9 cellular contexts compared by ENCODE assay signal in the genomic region with DNA sequence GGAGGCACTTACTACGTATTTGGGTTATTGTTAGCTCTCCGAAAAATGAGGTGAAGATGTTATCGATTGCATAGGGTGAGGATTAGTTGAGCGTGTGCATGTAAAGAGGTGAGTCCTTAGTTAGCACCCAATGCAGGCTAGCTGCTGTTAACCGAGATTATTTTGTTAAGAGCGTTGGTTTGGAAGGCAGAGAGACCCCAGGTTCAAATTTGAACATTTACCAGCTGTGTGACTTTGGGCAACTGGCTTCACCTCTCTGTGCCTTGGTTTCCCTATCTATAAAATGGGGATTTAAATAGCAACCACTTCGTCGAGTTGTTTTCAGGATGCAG. TPM values are rescaled to one million over a fixed set of nuclear protein-coding genes. Genes with fewer than 3 reads are reported as not detected.
DNase-seq lines count a peak whose midpoint lies in the region; ATAC-seq and TF ChIP-seq lines count a peak whose summit lies in the region.
"Had no signal": no experiment of that assay in that cellular context is flagged by ENCODE, and none has a peak within 500 bp of the region (broad histone marks: within the 10 kb centered on the region; RNA-seq: fewer than 3 reads in every experiment).

No MANE protein-coding gene starts in this region.

- H3K9me3 ChIP-seq in left lung (no peaks in the 10 kb centered on the region), transverse colon (no peaks in the 10 kb centered on the region)

- peak overlapping the region in 1 of 2 donors; percentile 80 for H3K27ac ChIP-seq in left lung
- H3K27ac ChIP-seq in transverse colon = peak overlapping the region in 3 of 4 donors; percentile 78 to 87 (median 86)

- TF ChIP-seq CTCF in left lung (IDR thresholded peaks at IDR 0.05) (no peak), transverse colon (IDR thresholded peaks at IDR 0.05) (no peak)

- no peaks in the 10 kb centered on the region for H3K27me3 Mint-ChIP-seq in activated T-cell treated with anti-CD3 and anti-CD28 coated beads, Interleukin-2, amount 50 U/mL, for 4 hours (ENCODE audit: low read depth)
- H3K27me3 Mint-ChIP-seq in activated T-helper 2 cell treated with anti-CD3 and anti-CD28 coated beads, Interferon-gamma antibody, Interleukin-2, Interleukin-4, amounts not matched to agents 10 μg/mL and 5 μg/mL and 100 μg/mL, durations not matched to agents 14 hours and 24 hours and 36 hours (ENCODE audit: low read depth) = peaks cover 4% of the 10 kb centered on the region

- intact Hi-C loops in activated T-helper 2 cell treated with anti-CD3 and anti-CD28 coated beads, Interferon-gamma antibody, Interleukin-2, Interleukin-4, amounts not matched to agents 10 μg/mL and 5 μg/mL and 100 μg/mL, durations not matched to agents 14 hours and 24 hours and 36 hours (cut with micrococcal nuclease) = loop anchor here (1.0 to 10.0 kb wide), 5 partner anchors 141 to 1853 kb away; partner anchors contain the start of genes PSMD8, THAP8, WDR62 and ZNF527
- intact Hi-C loops in left lung (cut with DNase I) (loop anchor here in 1 of 2 donors (10.0 kb wide), 1 partner anchor 317 kb away; the partner anchor contains the start of gene DPF1), transverse colon (cut with DNase I; ENCODE audit: low total_unique reads) (no loop called here)

- H3K36me3 ChIP-seq in left lung = no peaks in the 10 kb centered on the region
- no peaks in the 10 kb centered on the region for H3K36me3 ChIP-seq in transverse colon

- ATAC-seq in activated T-cell treated with anti-CD3 and anti-CD28 coated beads, Interleukin-2, amount 50 U/mL, for 4 hours = no peak
- ATAC-seq in left lung (no peak), GM18909 (IDR thresholded peaks at IDR 0.05; ENCODE audit: poor library complexity, unreplicated experiment) (no peak)

- WGBS in transverse colon (ENCODE audit: low coverage in 1 of 2), 2 donors = 0 to 11% methylated on average over 6 to 8 of the region's 8 CpGs

- H3K4me1 ChIP-seq in left lung (peaks cover 12 to 22% of the 10 kb centered on the region in 2 donors), transverse colon (peaks cover 4 to 18% (median 13%) of the 10 kb centered on the region in 4 donors)

- no peak for TF ChIP-seq EP300 in transverse colon (IDR thresholded peaks at IDR 0.05; ENCODE audit: low read depth)

- TF ChIP-seq POLR2A in transverse colon (IDR thresholded peaks at IDR 0.05) = no peak

- H3K27me3 ChIP-seq in left lung (no peaks in the 10 kb centered on the region), transverse colon (no peaks in the 10 kb centered on the region)

- in situ Hi-C loops in transverse colon (cut with MboI; ENCODE audit: low pct_ligation_motif_present in 1 of 4, low pct_unique_long_range_greater_than_20kb in 1 of 4, low sequenced_read_pairs in 3 of 4) = loop anchor here in 3 of 4 donors (10.0 to 25.0 kb wide), 3 partner anchors 180 to 430 kb away; partner anchors contain the start of gene CATSPERG (in 3 of the 3)

- peak overlapping the region; percentile 89 to 93 for H3K4me3 ChIP-seq in left lung
- H3K4me3 ChIP-seq in transverse colon = peak overlapping the region; percentile 88 to 98 (median 96)

- peak overlapping the region; percentile 89 for H3K4me3 Mint-ChIP-seq in activated T-cell treated with anti-CD3 and anti-CD28 coated beads, Interleukin-2, amount 50 U/mL, for 4 hours
- H3K4me3 Mint-ChIP-seq in activated T-helper 2 cell treated with anti-CD3 and anti-CD28 coated beads, Interferon-gamma antibody, Interleukin-2, Interleukin-4, amounts not matched to agents 10 μg/mL and 5 μg/mL and 100 μg/mL, durations not matched to agents 14 hours and 24 hours and 36 hours (ENCODE audit: low read depth) = peak overlapping the region; percentile 83

- no peak for DNase-seq in activated T-cell treated with anti-CD3 and anti-CD28 coated beads, Interleukin-2, amount 50 U/mL, for 4 hours
- no peak for DNase-seq in activated T-cell treated with anti-CD3 and anti-CD28 coated beads for 4 hours
- DNase-seq in activated T-helper 2 cell treated with anti-CD3 and anti-CD28 coated beads, Interferon-gamma antibody, Interleukin-2, Interleukin-4, amounts not matched to agents 10 μg/mL and 5 μg/mL and 100 μg/mL, durations not matched to agents 14 hours and 24 hours and 36 hours (ENCODE audit: low spot score) = no peak
- no peak for DNase-seq in left lung
- no peak for DNase-seq in transverse colon
- no peak for DNase-seq in hippocampal formation (lab: John Stamatoyannopoulos, UW)
- DNase-seq in ureter (ENCODE audit: low spot score) = no peak

- no peaks in the 10 kb centered on the region for H3K36me3 Mint-ChIP-seq in activated T-cell treated with anti-CD3 and anti-CD28 coated beads, Interleukin-2, amount 50 U/mL, for 4 hours (ENCODE audit: insufficient read depth)
- H3K36me3 Mint-ChIP-seq in activated T-helper 2 cell treated with anti-CD3 and anti-CD28 coated beads, Interferon-gamma antibody, Interleukin-2, Interleukin-4, amounts not matched to agents 10 μg/mL and 5 μg/mL and 100 μg/mL, durations not matched to agents 14 hours and 24 hours and 36 hours (ENCODE audit: low read depth) = no peaks in the 10 kb centered on the region

- H3K4me1 Mint-ChIP-seq in activated T-cell treated with anti-CD3 and anti-CD28 coated beads, Interleukin-2, amount 50 U/mL, for 4 hours (ENCODE audit: low read depth) = peaks cover 22% of the 10 kb centered on the region
- H3K4me1 Mint-ChIP-seq in activated T-helper 2 cell treated with anti-CD3 and anti-CD28 coated beads, Interferon-gamma antibody, Interleukin-2, Interleukin-4, amounts not matched to agents 10 μg/mL and 5 μg/mL and 100 μg/mL, durations not matched to agents 14 hours and 24 hours and 36 hours (ENCODE audit: low read depth) = peaks cover 16% of the 10 kb centered on the region

- H3K27ac Mint-ChIP-seq in activated T-helper 2 cell treated with anti-CD3 and anti-CD28 coated beads, Interferon-gamma antibody, Interleukin-2, Interleukin-4, amounts not matched to agents 10 μg/mL and 5 μg/mL and 100 μg/mL, durations not matched to agents 14 hours and 24 hours and 36 hours = peak overlapping the region; percentile 18

- no peaks in the 10 kb centered on the region for H3K9me3 Mint-ChIP-seq in activated T-cell treated with anti-CD3 and anti-CD28 coated beads, Interleukin-2, amount 50 U/mL, for 4 hours
- H3K9me3 Mint-ChIP-seq in activated T-helper 2 cell treated with anti-CD3 and anti-CD28 coated beads, Interferon-gamma antibody, Interleukin-2, Interleukin-4, amounts not matched to agents 10 μg/mL and 5 μg/mL and 100 μg/mL, durations not matched to agents 14 hours and 24 hours and 36 hours = no peaks in the 10 kb centered on the region

RNA-seq across cellular contexts. Expression of gene SIPA1L3, which starts 0.7 kb away (rescaled TPM):
- 10 to 100 TPM; 13.8 to 15.9 (median 15.7) TPM for total RNA-seq in activated T-cell treated with anti-CD3 and anti-CD28 coated beads, Interleukin-2, amount 50 U/mL, for 4 hours
- total RNA-seq in activated T-helper 2 cell treated with anti-CD3 and anti-CD28 coated beads, Interferon-gamma antibody, Interleukin-2, Interleukin-4, amounts not matched to agents 10 μg/mL and 5 μg/mL and 100 μg/mL, durations not matched to agents 14 hours and 24 hours and 36 hours = 15.6 and 15.9 TPM in 2 replicates
- total RNA-seq in left lung (10 to 100 TPM; 37.2 to 59.0 TPM), transverse colon (100 to 1,000 TPM; 191 to 284 (median 231) TPM), ureter (60.4 TPM)

RNA-seq across cellular contexts. Expression of gene WDR87, which starts 1.3 kb away (rescaled TPM):
- not detected for total RNA-seq in activated T-cell treated with anti-CD3 and anti-CD28 coated beads, Interleukin-2, amount 50 U/mL, for 4 hours
- not detected in 2 replicates for total RNA-seq in activated T-helper 2 cell treated with anti-CD3 and anti-CD28 coated beads, Interferon-gamma antibody, Interleukin-2, Interleukin-4, amounts not matched to agents 10 μg/mL and 5 μg/mL and 100 μg/mL, durations not matched to agents 14 hours and 24 hours and 36 hours
- total RNA-seq in left lung = not detected
- total RNA-seq in transverse colon = not detected
- not detected for total RNA-seq in ureter
- total RNA-seq: T-helper 2 cell treated with Interferon-gamma antibody and Interleukin-4, amounts not matched to agents 100 ng/mL and 5 ng/mL, for 36 hours had no signal
